Comparison of ENCODE assay signal across 1 cellular context in genomic region chr2:201127570-201127969, GRCh38.
TF ChIP-seq lines count a peak whose summit lies in the region.

No MANE protein-coding gene starts in this region.

TF ChIP-seq in IMR-90, 13 proteins besides CTCF, POLR2A, EP300 and RAD21:
- TF ChIP-seq RFX5 (IDR thresholded peaks at IDR 0.05; ENCODE audit: low read depth, low read length), result no peak
- 0 out of 2 replicates have a peak, but pooled peaks have one; percentile 12 for TF ChIP-seq MAFK (IDR thresholded peaks at IDR 0.05; ENCODE audit: low read depth, low read length)
- TF ChIP-seq MAZ (IDR thresholded peaks at IDR 0.05; ENCODE audit: borderline replicate concordance, low read depth, low read length), result no peak
- no peak for TF ChIP-seq ELK1 (IDR thresholded peaks at IDR 0.05; ENCODE audit: borderline replicate concordance, low read depth, low read length)
- peak; percentile 69; the same call in 1 of the 2 replicates for TF ChIP-seq NFE2L2 (IDR thresholded peaks at IDR 0.05; ENCODE audit: low read depth, low read length)
- no peak for TF ChIP-seq CHD1 (IDR thresholded peaks at IDR 0.05; ENCODE audit: low read depth, low read length)
- no peak for TF ChIP-seq SMC3 (IDR thresholded peaks at IDR 0.05; ENCODE audit: low read depth, low read length)
- TF ChIP-seq FOS (IDR thresholded peaks at IDR 0.05; ENCODE audit: low read depth, low read length), result no peak
- TF ChIP-seq MXI1 (IDR thresholded peaks at IDR 0.05; ENCODE audit: borderline replicate concordance, low read depth, low read length), result no peak
- TF ChIP-seq RCOR1 (IDR thresholded peaks at IDR 0.05; ENCODE audit: insufficient replicate concordance, low read length), result no peak
- TF ChIP-seq USF2 (IDR thresholded peaks at IDR 0.05; ENCODE audit: low read depth, low read length), result no peak
- TF ChIP-seq BHLHE40 (IDR thresholded peaks at IDR 0.05; ENCODE audit: low read depth, low read length), result peak; percentile 48; the same call in 1 of the 2 replicates
- no peak for TF ChIP-seq CEBPB (IDR thresholded peaks at IDR 0.05; ENCODE audit: low read depth, low read length)
TF ChIP-seq in IMR-90: peak in this region for 3.
